Comparison of ENCODE assay signal across 20 cellular contexts in the genomic region with DNA sequence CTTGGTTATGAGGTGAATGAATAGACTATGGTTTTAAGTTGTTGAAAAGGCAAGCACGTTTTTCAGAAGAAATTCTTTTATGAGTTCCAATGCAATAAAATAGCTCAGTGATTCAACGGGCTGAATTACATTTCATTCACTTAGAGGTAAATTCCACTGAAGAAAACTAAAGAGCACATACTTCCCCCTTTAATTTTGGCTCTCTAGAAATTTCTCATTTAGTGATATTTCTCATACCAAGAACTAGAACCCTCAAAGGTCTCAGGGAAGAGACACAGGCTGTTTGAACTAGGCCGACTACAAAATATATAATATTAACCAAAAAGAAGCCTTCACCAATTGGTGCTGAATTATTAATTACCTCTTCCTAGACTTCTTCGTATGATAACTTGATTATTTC.
DNase-seq lines count a peak whose midpoint lies in the region; ATAC-seq and TF ChIP-seq lines count a peak whose summit lies in the region.
"Had no signal": no experiment of that assay in that cellular context is flagged by ENCODE, and none has a peak within 500 bp of the region (broad histone marks: within the 10 kb centered on the region; RNA-seq: fewer than 3 reads in every experiment).

No MANE protein-coding gene starts in this region.

- in situ Hi-C loops in gastrocnemius medialis (cut with MboI; ENCODE audit: low sequenced_read_pairs in 4 of 4), result no loop called here

- CTCF ChIA-PET in activated CD8-positive, alpha-beta T cell treated with anti-CD3 and anti-CD28 coated beads for 36 hours (lab: Charles Lee), result no interaction called here
- CTCF ChIA-PET in activated CD8-positive, alpha-beta T cell treated with anti-CD3 and anti-CD28 coated beads, Interleukin-2, amount 10 ng/mL, durations not matched to agents 7 days and 5 days (lab: Charles Lee), result no interaction called here

- H3K4me3 Mint-ChIP-seq in activated CD8-positive, alpha-beta T cell treated with anti-CD3 and anti-CD28 coated beads for 36 hours, result no peak overlapping the region
- H3K4me3 Mint-ChIP-seq in activated CD8-positive, alpha-beta T cell treated with anti-CD3 and anti-CD28 coated beads, Interleukin-2, amount 10 ng/mL, durations not matched to agents 7 days and 5 days, result no peak overlapping the region
- no peak overlapping the region for H3K4me3 Mint-ChIP-seq in central memory CD8-positive, alpha-beta T cell
- peak overlapping the region; percentile 15 for H3K4me3 Mint-ChIP-seq in stimulated activated effector memory CD8-positive, alpha-beta T cell treated with anti-CD3 and anti-CD28 coated beads, Interleukin-12 subunit alpha, Interleukin-12 subunit beta, amount 100 ng/mL, for 72 hours
- H3K4me3 Mint-ChIP-seq: CD8-positive, alpha-beta memory T cell had no signal

- peak overlapping the region; percentile 25 for H3K27ac Mint-ChIP-seq in activated CD8-positive, alpha-beta T cell treated with anti-CD3 and anti-CD28 coated beads for 36 hours
- no peak overlapping the region for H3K27ac Mint-ChIP-seq in activated CD8-positive, alpha-beta T cell treated with anti-CD3 and anti-CD28 coated beads, Interleukin-2, amount 10 ng/mL, durations not matched to agents 7 days and 5 days
- peak overlapping the region; percentile 44 for H3K27ac Mint-ChIP-seq in central memory CD8-positive, alpha-beta T cell (ENCODE audit: low read depth)
- peak overlapping the region; percentile 78 for H3K27ac Mint-ChIP-seq in stimulated activated effector memory CD8-positive, alpha-beta T cell treated with anti-CD3 and anti-CD28 coated beads, Interleukin-12 subunit alpha, Interleukin-12 subunit beta, amount 100 ng/mL, for 72 hours

- H2AFZ ChIP-seq in OCI-LY3 (ENCODE audit: low read depth, low read length), result no peak overlapping the region

- H4K20me1 ChIP-seq in OCI-LY3 (ENCODE audit: insufficient read depth, low read length), result no peaks in the 10 kb centered on the region

- H3K4me1 ChIP-seq in OCI-LY3 (ENCODE audit: low read length) (peaks cover 48% of the 10 kb centered on the region), ascending aorta (peaks cover 5% of the 10 kb centered on the region in 2 donors), gastrocnemius medialis (peaks cover 0 to 4% of the 10 kb centered on the region in 2 donors)

- H3K79me2 ChIP-seq in OCI-LY3 (ENCODE audit: low read length), result no peaks in the 10 kb centered on the region

- H3K27me3 ChIP-seq in OCI-LY3 (ENCODE audit: low read depth, low read length), result no peaks in the 10 kb centered on the region
- H3K27me3 ChIP-seq in ascending aorta, result no peaks in the 10 kb centered on the region
- H3K27me3 ChIP-seq in gastrocnemius medialis, result no peaks in the 10 kb centered on the region

- no peak for DNase-seq in activated CD8-positive, alpha-beta T cell treated with anti-CD3 and anti-CD28 coated beads for 36 hours
- no peak for DNase-seq in activated CD8-positive, alpha-beta T cell treated with anti-CD3 and anti-CD28 coated beads, Interleukin-2, amount 10 ng/mL, durations not matched to agents 7 days and 5 days
- DNase-seq in central memory CD8-positive, alpha-beta T cell (ENCODE audit: low spot score in 2 of 2), result no peak
- DNase-seq in stimulated activated effector memory CD8-positive, alpha-beta T cell treated with anti-CD3 and anti-CD28 coated beads, Interleukin-12 subunit alpha, Interleukin-12 subunit beta, amount 100 ng/mL, for 72 hours (ENCODE audit: low spot score in 2 of 2), result no peak
- no peak for DNase-seq in activated CD4-positive, alpha-beta T cell treated with anti-CD3 and anti-CD28 coated beads for 48 hours
- DNase-seq in ascending aorta (ENCODE audit: low spot score in 2 of 2), result no peak
- no peak for DNase-seq in gastrocnemius medialis
- DNase-seq: Calu3; CD8-positive, alpha-beta memory T cell; DMS153; IMR-90; NCI-H1694 treated with DMSO at 0.1 percent for 48 hours; NCI-H2081 treated with DMSO at 0.1 percent for 48 hours; NCI-H2171 treated with DMSO at 0.1 percent for 48 hours; NCI-H524 treated with DMSO at 0.1 percent for 48 hours; OCI-M1; SHP77 had no signal

- no peaks in the 10 kb centered on the region for H3K9me3 Mint-ChIP-seq in activated CD8-positive, alpha-beta T cell treated with anti-CD3 and anti-CD28 coated beads for 36 hours
- H3K9me3 Mint-ChIP-seq in activated CD8-positive, alpha-beta T cell treated with anti-CD3 and anti-CD28 coated beads, Interleukin-2, amount 10 ng/mL, durations not matched to agents 7 days and 5 days (ENCODE audit: insufficient read depth), result no peaks in the 10 kb centered on the region
- H3K9me3 Mint-ChIP-seq in central memory CD8-positive, alpha-beta T cell, result no peaks in the 10 kb centered on the region
- H3K9me3 Mint-ChIP-seq in stimulated activated effector memory CD8-positive, alpha-beta T cell treated with anti-CD3 and anti-CD28 coated beads, Interleukin-12 subunit alpha, Interleukin-12 subunit beta, amount 100 ng/mL, for 72 hours, result no peaks in the 10 kb centered on the region
- H3K9me3 Mint-ChIP-seq: CD8-positive, alpha-beta memory T cell had no signal

- no peaks in the 10 kb centered on the region for H3K9me3 ChIP-seq in OCI-LY3 (ENCODE audit: insufficient read depth, low read length)
- H3K9me3 ChIP-seq in ascending aorta, result no peaks in the 10 kb centered on the region
- H3K9me3 ChIP-seq in gastrocnemius medialis, result no peaks in the 10 kb centered on the region

- no peak for TF ChIP-seq CTCF in activated CD8-positive, alpha-beta T cell treated with anti-CD3 and anti-CD28 coated beads for 36 hours (IDR thresholded peaks at IDR 0.05)
- TF ChIP-seq CTCF in OCI-LY3 (IDR thresholded peaks at IDR 0.05; ENCODE audit: low read depth, low read length) (no peak), ascending aorta (IDR thresholded peaks at IDR 0.05) (no peak), gastrocnemius medialis (IDR thresholded peaks at IDR 0.05 in 4 of 5, conservative IDR thresholded peaks at IDR 0.05 in 1 of 5) (no peak)

- H3K36me3 ChIP-seq in OCI-LY3 (replicated peaks; ENCODE audit: low read depth, low read length) (no peaks in the 10 kb centered on the region), ascending aorta (no peaks in the 10 kb centered on the region), gastrocnemius medialis (no peaks in the 10 kb centered on the region)

- POLR2A ChIA-PET in activated CD8-positive, alpha-beta T cell treated with anti-CD3 and anti-CD28 coated beads for 36 hours (lab: Charles Lee), result no interaction called here
- POLR2A ChIA-PET in activated CD8-positive, alpha-beta T cell treated with anti-CD3 and anti-CD28 coated beads, Interleukin-2, amount 10 ng/mL, durations not matched to agents 7 days and 5 days (lab: Charles Lee), result no interaction called here

- no peak overlapping the region for H3K9ac ChIP-seq in OCI-LY3 (ENCODE audit: low read length)
- H3K9ac ChIP-seq: KMS-11 had no signal

- H3K27ac ChIP-seq in OCI-LY3 (ENCODE audit: low read length) (peak overlapping the region; percentile 26; the same call in 1 of the 2 replicates), ascending aorta (no peak overlapping the region), gastrocnemius medialis (no peak overlapping the region)
- H3K27ac ChIP-seq: C4-2B, KMS-11 had no signal

- H3K27me3 Mint-ChIP-seq in activated CD8-positive, alpha-beta T cell treated with anti-CD3 and anti-CD28 coated beads for 36 hours, result no peaks in the 10 kb centered on the region
- H3K27me3 Mint-ChIP-seq in activated CD8-positive, alpha-beta T cell treated with anti-CD3 and anti-CD28 coated beads, Interleukin-2, amount 10 ng/mL, durations not matched to agents 7 days and 5 days (ENCODE audit: low read depth), result no peaks in the 10 kb centered on the region
- no peaks in the 10 kb centered on the region for H3K27me3 Mint-ChIP-seq in central memory CD8-positive, alpha-beta T cell
- H3K27me3 Mint-ChIP-seq: CD8-positive, alpha-beta memory T cell had no signal

- H3K36me3 Mint-ChIP-seq in activated CD8-positive, alpha-beta T cell treated with anti-CD3 and anti-CD28 coated beads for 36 hours (ENCODE audit: low read depth), result peaks cover 5% of the 10 kb centered on the region
- H3K36me3 Mint-ChIP-seq in activated CD8-positive, alpha-beta T cell treated with anti-CD3 and anti-CD28 coated beads, Interleukin-2, amount 10 ng/mL, durations not matched to agents 7 days and 5 days (ENCODE audit: low read depth), result peaks cover 2% of the 10 kb centered on the region
- peaks cover 4% of the 10 kb centered on the region for H3K36me3 Mint-ChIP-seq in central memory CD8-positive, alpha-beta T cell (ENCODE audit: insufficient read depth)
- H3K36me3 Mint-ChIP-seq in stimulated activated effector memory CD8-positive, alpha-beta T cell treated with anti-CD3 and anti-CD28 coated beads, Interleukin-12 subunit alpha, Interleukin-12 subunit beta, amount 100 ng/mL, for 72 hours, result peaks cover 8% of the 10 kb centered on the region

- no peak overlapping the region for H3K4me3 ChIP-seq in OCI-LY3 (ENCODE audit: low read length)
- H3K4me3 ChIP-seq in ascending aorta, result no peak overlapping the region
- no peak overlapping the region for H3K4me3 ChIP-seq in gastrocnemius medialis

- intact Hi-C loops in activated CD8-positive, alpha-beta T cell treated with anti-CD3 and anti-CD28 coated beads for 36 hours (cut with micrococcal nuclease), result no loop called here
- intact Hi-C loops in ascending aorta (cut with DNase I), result no loop called here
- intact Hi-C loops in gastrocnemius medialis (cut with DNase I; ENCODE audit: low total_unique reads), result no loop called here

- H3K4me1 Mint-ChIP-seq in activated CD8-positive, alpha-beta T cell treated with anti-CD3 and anti-CD28 coated beads for 36 hours (ENCODE audit: low read depth), result peaks cover 54% of the 10 kb centered on the region
- H3K4me1 Mint-ChIP-seq in activated CD8-positive, alpha-beta T cell treated with anti-CD3 and anti-CD28 coated beads, Interleukin-2, amount 10 ng/mL, durations not matched to agents 7 days and 5 days (ENCODE audit: low read depth), result peaks cover 33% of the 10 kb centered on the region
- peaks cover 49% of the 10 kb centered on the region for H3K4me1 Mint-ChIP-seq in central memory CD8-positive, alpha-beta T cell
- H3K4me1 Mint-ChIP-seq in stimulated activated effector memory CD8-positive, alpha-beta T cell treated with anti-CD3 and anti-CD28 coated beads, Interleukin-12 subunit alpha, Interleukin-12 subunit beta, amount 100 ng/mL, for 72 hours, result peaks cover 53% of the 10 kb centered on the region

- ATAC-seq in activated CD8-positive, alpha-beta T cell treated with anti-CD3 and anti-CD28 coated beads for 36 hours, result no peak
- ATAC-seq in activated CD8-positive, alpha-beta T cell treated with anti-CD3 and anti-CD28 coated beads, Interleukin-2, amount 10 ng/mL, durations not matched to agents 7 days and 5 days, result no peak
- ATAC-seq in central memory CD8-positive, alpha-beta T cell (replicated peaks; ENCODE audit: extremely low read depth, poor library complexity, severe bottlenecking), result no peak
- peak; percentile 62 for ATAC-seq in stimulated activated effector memory CD8-positive, alpha-beta T cell treated with anti-CD3 and anti-CD28 coated beads, Interleukin-12 subunit alpha, Interleukin-12 subunit beta, amount 100 ng/mL, for 72 hours
- no peak for ATAC-seq in gastrocnemius medialis

- no peak for TF ChIP-seq POLR2A in gastrocnemius medialis (IDR thresholded peaks at IDR 0.05)

- peak overlapping the region; percentile 6 for H3K4me2 ChIP-seq in OCI-LY3 (ENCODE audit: low read length)
- H3K4me2 ChIP-seq: KMS-11 had no signal
